In genomic region chr1:26794391-26794790, GRCh38 we compare ENCODE assay signal across 17 cellular contexts.
"Had no signal": no experiment of that assay in that cellular context is flagged by ENCODE, and none has a peak within 500 bp of the region (broad histone marks: within the 10 kb centered on the region; RNA-seq: fewer than 3 reads in every experiment).

No MANE protein-coding gene starts in this region.

- H3K4me1 ChIP-seq: foreskin keratinocyte had no signal

- FAIRE-seq: kidney had no signal

- ATAC-seq: foreskin keratinocyte, left ventricle myocardium superior had no signal

- H3K4me3 ChIP-seq: skin epidermis had no signal

- H3K27ac Mint-ChIP-seq: nephron; T-helper 1 cell treated with Interleukin-12 subunit alpha and Interleukin-12 subunit beta and Interleukin-4 antibody, amounts not matched to agents 30 μg/mL and 1 μg/mL, for 36 hours; type B pancreatic cell had no signal

- DNase-seq: activated CD4-positive, alpha-beta T cell treated with anti-CD3 and anti-CD28 coated beads for 4 hours; activated CD8-positive, alpha-beta memory T cell treated with anti-CD3 and anti-CD28 coated beads, Interleukin-2, amount 50 U/mL, for 48 hours; activated naive CD4-positive, alpha-beta T cell treated with anti-CD3 and anti-CD28 coated beads, Interleukin-2, amount 10 ng/mL, durations not matched to agents 7 days and 5 days; brain microvascular endothelial cell; cortex of kidney; effector CD4-positive, alpha-beta T cell; foreskin keratinocyte; glutamatergic neuron; kidney; left ventricle myocardium superior; mesendoderm; stimulated activated CD4-positive, alpha-beta T cell treated with anti-CD3 and anti-CD28 coated beads, Interleukin-4, amount 100 ng/mL, for 24 hours; stimulated activated naive CD4-positive, alpha-beta T cell treated with Interleukin-2 at 50 U/mL for 16 hours had no signal

- H3K9me3 Mint-ChIP-seq: activated naive CD4-positive, alpha-beta T cell treated with anti-CD3 and anti-CD28 coated beads, Interleukin-2, amount 10 ng/mL, durations not matched to agents 7 days and 5 days; nephron; T-helper 1 cell treated with Interleukin-12 subunit alpha and Interleukin-12 subunit beta and Interleukin-4 antibody, amounts not matched to agents 30 μg/mL and 1 μg/mL, for 36 hours; type B pancreatic cell had no signal

- H3K27ac ChIP-seq: brain microvascular endothelial cell, foreskin keratinocyte, skin epidermis had no signal

- H3K27me3 Mint-ChIP-seq: activated naive CD4-positive, alpha-beta T cell treated with anti-CD3 and anti-CD28 coated beads, Interleukin-2, amount 10 ng/mL, durations not matched to agents 7 days and 5 days; type B pancreatic cell had no signal

- H3K27me3 ChIP-seq: brain microvascular endothelial cell, foreskin keratinocyte had no signal

- H3K4me3 Mint-ChIP-seq: activated naive CD4-positive, alpha-beta T cell treated with anti-CD3 and anti-CD28 coated beads, Interleukin-2, amount 10 ng/mL, durations not matched to agents 7 days and 5 days; nephron; T-helper 1 cell treated with Interleukin-12 subunit alpha and Interleukin-12 subunit beta and Interleukin-4 antibody, amounts not matched to agents 30 μg/mL and 1 μg/mL, for 36 hours; type B pancreatic cell had no signal
